ENCODE assay signal across 12 cellular contexts in the genomic region with DNA sequence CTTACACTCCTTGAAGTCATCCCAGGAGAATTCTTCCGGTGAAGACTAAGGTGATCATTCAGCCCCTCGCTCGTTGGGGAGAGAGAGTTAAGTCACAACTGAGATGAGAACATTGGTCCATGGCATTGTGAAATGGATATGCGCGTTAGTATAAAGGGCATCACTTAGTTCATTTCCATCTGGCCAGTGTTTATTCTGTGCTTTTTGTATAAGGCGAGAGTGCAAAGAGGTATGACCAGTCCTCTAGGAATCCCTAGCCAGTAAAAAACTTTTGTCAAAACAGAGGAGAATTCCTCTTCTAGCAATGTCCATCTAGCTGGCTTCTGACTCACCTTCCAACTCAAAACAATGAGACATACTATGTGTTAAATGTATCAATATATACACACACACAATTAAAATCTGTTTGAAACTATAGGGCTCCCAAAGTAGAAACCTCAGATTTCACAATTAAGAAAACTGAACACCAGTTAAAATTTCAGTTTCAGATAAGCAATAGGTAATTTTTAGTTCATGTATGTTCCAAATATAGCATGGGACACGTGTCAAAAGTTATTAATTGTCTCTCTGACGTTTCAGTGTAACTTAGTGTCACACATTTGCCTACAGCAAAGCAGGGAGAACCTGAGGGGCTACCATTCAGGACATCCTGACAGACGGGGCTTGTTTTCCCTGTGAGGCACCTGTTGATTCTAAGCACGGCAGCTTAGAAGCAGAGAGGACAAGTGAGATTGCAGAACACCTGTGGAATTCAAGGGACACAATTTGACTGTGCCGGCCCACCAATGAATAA.
A peak's percentile ranks its signal among the peaks of the same experiment; 100 is the strongest.
DNase-seq lines count a peak whose midpoint lies in the region; ATAC-seq and TF ChIP-seq lines count a peak whose summit lies in the region.
"Had no signal": no experiment of that assay in that cellular context is flagged by ENCODE, and none has a peak within 500 bp of the region (broad histone marks: within the 10 kb centered on the region; RNA-seq: fewer than 3 reads in every experiment).

No MANE protein-coding gene starts in this region.

- in situ Hi-C loops in GM13977 (cut with MboI; ENCODE audit: low pct_unique_long_range_greater_than_20kb, low sequenced_read_pairs, unreplicated experiment) = no loop called here

- no peaks in the 10 kb centered on the region for H3K9me3 ChIP-seq in Caco-2

- peak; percentile 91 for DNase-seq in EL
- no peak for DNase-seq in epithelial cell of prostate (ENCODE audit: low read depth, low spot score)
- DNase-seq in Caco-2 = no peak
- DNase-seq in NCI-H1436 (lab: John Stamatoyannopoulos, UW) = no peak
- no peak for DNase-seq in GM13977 (ENCODE audit: low spot score)
- no peak for DNase-seq in mesothelial cell of epicardium (ENCODE audit: low spot score in 2 of 2, unreplicated experiment in 2 of 2)
- DNase-seq: DMS53, endodermal cell, naive B cell, NCI-H1105 treated with DMSO at 0.1 percent for 48 hours had no signal

- BruUV-seq in Caco-2 (replicated peaks; lab: Mats Ljungman, UMichigan) = no TSS peak

- H3K4me3 Mint-ChIP-seq in Caco-2 (ENCODE audit: unreplicated experiment) (no peak overlapping the region), mesothelial cell of epicardium (no peak overlapping the region)
- H3K4me3 Mint-ChIP-seq: endodermal cell, naive B cell had no signal

- peaks cover 20% of the 10 kb centered on the region for H3K4me1 Mint-ChIP-seq in Caco-2 (ENCODE audit: low read depth, unreplicated experiment)
- H3K4me1 Mint-ChIP-seq in mesothelial cell of epicardium = peaks cover 16% of the 10 kb centered on the region
- H3K4me1 Mint-ChIP-seq: endodermal cell had no signal

- ATAC-seq in GM21423 (IDR thresholded peaks at IDR 0.05; ENCODE audit: unreplicated experiment) (peak; percentile 64), HG03378 (IDR thresholded peaks at IDR 0.05; ENCODE audit: unreplicated experiment) (peak; percentile 62)

- H3K27me3 ChIP-seq in Caco-2 (replicated peaks; ENCODE audit: control insufficient read depth, insufficient read depth, low read length) = no peaks in the 10 kb centered on the region

- H3K27ac ChIP-seq in epithelial cell of prostate = peak overlapping the region; percentile 73

- POLR2A ChIA-PET in Caco-2 (lab: Charles Lee) = no interaction called here

- TF ChIP-seq CTCF in Caco-2 (IDR thresholded peaks at IDR 0.05; ENCODE audit: insufficient read depth in 1 of 2, low read depth in 1 of 2, low read length in 1 of 2, severe bottlenecking in 1 of 2, unreplicated experiment in 1 of 2) (no peak), GM13977 (IDR thresholded peaks at IDR 0.05; ENCODE audit: extremely low read depth, insufficient read depth, missing control alignments) (no peak), mesothelial cell of epicardium (IDR thresholded peaks at IDR 0.05; ENCODE audit: unreplicated experiment) (no peak)

- H3K9me3 Mint-ChIP-seq in Caco-2 (ENCODE audit: unreplicated experiment) (peaks cover 1% of the 10 kb centered on the region), mesothelial cell of epicardium (peaks cover 18% of the 10 kb centered on the region)

- CTCF ChIA-PET in Caco-2 (lab: Charles Lee) = no interaction called here

- peaks cover 9% of the 10 kb centered on the region; the same call in 1 of the 2 replicates for H3K4me1 ChIP-seq in Caco-2

- H3K36me3 ChIP-seq in Caco-2 (ENCODE audit: control insufficient read depth, insufficient read depth, low read length) = no peaks in the 10 kb centered on the region

- H3K4me3 ChIP-seq in Caco-2 (ENCODE audit: low read depth, low read length) = no peak overlapping the region

- H3K27me3 Mint-ChIP-seq in Caco-2 (ENCODE audit: insufficient read depth, unreplicated experiment) = no peaks in the 10 kb centered on the region
- H3K27me3 Mint-ChIP-seq in mesothelial cell of epicardium (ENCODE audit: low read depth) = peaks cover 2% of the 10 kb centered on the region

- no peak overlapping the region for H3K27ac Mint-ChIP-seq in Caco-2 (ENCODE audit: unreplicated experiment)
- no peak overlapping the region for H3K27ac Mint-ChIP-seq in mesothelial cell of epicardium
- H3K27ac Mint-ChIP-seq: endodermal cell, naive B cell had no signal

- no peaks in the 10 kb centered on the region for H3K36me3 Mint-ChIP-seq in Caco-2 (ENCODE audit: insufficient read depth, unreplicated experiment)
- H3K36me3 Mint-ChIP-seq in mesothelial cell of epicardium = no peaks in the 10 kb centered on the region

- intact Hi-C loops in Caco-2 (cut with micrococcal nuclease; ENCODE audit: unreplicated experiment) = no loop called here
